ENCODE assay signal across 8 cellular contexts in genomic region chr11:67442504-67443398, GRCh38. TPM values are rescaled to one million over a fixed set of nuclear protein-coding genes. Genes with fewer than 3 reads are reported as not detected.
DNase-seq lines count a peak whose midpoint lies in the region; ATAC-seq and TF ChIP-seq lines count a peak whose summit lies in the region.

No MANE protein-coding gene starts in this region.

- 54% methylated on average over 31 of the region's 45 CpGs for WGBS in smooth muscle cell (ENCODE audit: low lambda C conversion rate)

- H3K4me2 ChIP-seq in smooth muscle cell, result peak overlapping the region; percentile 100

- no peaks in the 10 kb centered on the region for H3F3A ChIP-seq in smooth muscle cell (ENCODE audit: low read depth)

- H3K27ac ChIP-seq in right atrium auricular region, result peak overlapping the region; percentile 94 to 97
- peak overlapping the region; percentile 66 for H3K27ac ChIP-seq in smooth muscle cell (ENCODE audit: low read depth)

- H3K4me1 ChIP-seq in right atrium auricular region, result peaks cover 0 to 49% of the 10 kb centered on the region in 2 donors
- no peaks in the 10 kb centered on the region for H3K4me1 ChIP-seq in smooth muscle cell (ENCODE audit: low read depth)

- peak overlapping the region; percentile 93 for H3K9ac ChIP-seq in smooth muscle cell (ENCODE audit: low read depth)

- H3K4me3 ChIP-seq in WI38 (ENCODE audit: low read depth, low read length) (peak overlapping the region; percentile 89), right atrium auricular region (peak overlapping the region; percentile 77 to 91), smooth muscle cell (peak overlapping the region; percentile 76)

- peaks cover 5% of the 10 kb centered on the region for H3K79me2 ChIP-seq in smooth muscle cell (ENCODE audit: low read depth)

- DNase-seq in right atrium auricular region (ENCODE audit: low spot score), result no peak
- no peak for DNase-seq in smooth muscle cell (lab: John Stamatoyannopoulos, UW; ENCODE audit: unreplicated experiment)
- no peak for DNase-seq in AML-193 (lab: John Stamatoyannopoulos, UW)
- DNase-seq in cortex of kidney (lab: John Stamatoyannopoulos, UW), result no peak
- no peak for DNase-seq in NCI-H2227 treated with DMSO at 0.1 percent for 48 hours (lab: John Stamatoyannopoulos, UW)
- DNase-seq in H4 (ENCODE audit: low spot score), result no peak

- TF ChIP-seq CTCF in WI38 (IDR thresholded peaks at IDR 0.05; ENCODE audit: low read depth, low read length), result no peak
- no peak for TF ChIP-seq CTCF in right atrium auricular region (IDR thresholded peaks at IDR 0.05)
- TF ChIP-seq CTCF in smooth muscle cell (IDR thresholded peaks at IDR 0.05; ENCODE audit: borderline replicate concordance, insufficient read depth, poor library complexity, severe bottlenecking), result no peak

- H3K9me3 ChIP-seq in right atrium auricular region (no peaks in the 10 kb centered on the region), smooth muscle cell (replicated peaks; ENCODE audit: low read depth) (no peaks in the 10 kb centered on the region)

- H4K20me1 ChIP-seq in smooth muscle cell (ENCODE audit: low read depth), result no peaks in the 10 kb centered on the region

- H2AFZ ChIP-seq in smooth muscle cell (ENCODE audit: low read depth), result no peak overlapping the region

- H3K27me3 ChIP-seq in right atrium auricular region, result no peaks in the 10 kb centered on the region
- no peaks in the 10 kb centered on the region for H3K27me3 ChIP-seq in smooth muscle cell (ENCODE audit: low read depth)

- H3K36me3 ChIP-seq in right atrium auricular region, result peaks cover 22% of the 10 kb centered on the region
- H3K36me3 ChIP-seq in smooth muscle cell (ENCODE audit: low read depth), result no peaks in the 10 kb centered on the region

- peak; percentile 4 for ATAC-seq in GM21737 (IDR thresholded peaks at IDR 0.05; ENCODE audit: unreplicated experiment)

RNA-seq across cellular contexts. Expression of gene CORO1B, which starts 0.5 kb away (rescaled TPM):
- total RNA-seq in right atrium auricular region (10 to 100 TPM; 16.0 to 25.5 TPM), smooth muscle cell (38.9 and 43.8 TPM in 2 replicates)
- polyA plus RNA-seq in smooth muscle cell, result 84.6 and 85.8 TPM in 2 replicates
- 96.0 and 111 TPM in 2 replicates for total RNA-seq in H4 (2014; rRNA removed; shearing (Covaris generic))

RNA-seq across cellular contexts. Expression of gene PTPRCAP, which starts 5.3 kb away (rescaled TPM):
- total RNA-seq in right atrium auricular region, result 1 to 10 TPM; 1.9 to 2.8 TPM
- total RNA-seq in smooth muscle cell, result 2.5 TPM in 1 of 2 replicates, not detected in the other
- 1.1 TPM in 2 replicates for polyA plus RNA-seq in smooth muscle cell
- total RNA-seq in H4 (2014; rRNA removed; shearing (Covaris generic)), result 0.41 and 4.0 TPM in 2 replicates

RNA-seq across cellular contexts. Expression of gene GPR152, which starts 9.8 kb away (rescaled TPM):
- total RNA-seq in right atrium auricular region, result not detected
- total RNA-seq in smooth muscle cell, result not detected in 2 replicates
- 0.27 and 0.71 TPM in 2 replicates for polyA plus RNA-seq in smooth muscle cell
- not detected in 2 replicates for total RNA-seq in H4 (2014; rRNA removed; shearing (Covaris generic))

RNA-seq across cellular contexts. Expression of gene CABP4, which starts 12.4 kb away (rescaled TPM):
- 1 to 10 TPM in 1 of 2 donors, not detected in 1; 1.3 TPM for total RNA-seq in right atrium auricular region
- total RNA-seq in smooth muscle cell, result not detected in 2 replicates
- 2.1 TPM in 1 of 2 replicates, not detected in the other for polyA plus RNA-seq in smooth muscle cell
- total RNA-seq in H4 (2014; rRNA removed; shearing (Covaris generic)), result 0.39 TPM in 1 of 2 replicates, not detected in the other

RNA-seq across cellular contexts. Expression of gene RPS6KB2, which starts 14.5 kb away (rescaled TPM):
- total RNA-seq in right atrium auricular region (10 to 100 TPM; 35.5 to 44.6 TPM), smooth muscle cell (66.5 and 86.9 TPM in 2 replicates)
- 102 and 107 TPM in 2 replicates for polyA plus RNA-seq in smooth muscle cell
- 38.1 and 51.3 TPM in 2 replicates for total RNA-seq in H4 (2014; rRNA removed; shearing (Covaris generic))
